4 cellular contexts compared by ENCODE assay signal in the genomic region with DNA sequence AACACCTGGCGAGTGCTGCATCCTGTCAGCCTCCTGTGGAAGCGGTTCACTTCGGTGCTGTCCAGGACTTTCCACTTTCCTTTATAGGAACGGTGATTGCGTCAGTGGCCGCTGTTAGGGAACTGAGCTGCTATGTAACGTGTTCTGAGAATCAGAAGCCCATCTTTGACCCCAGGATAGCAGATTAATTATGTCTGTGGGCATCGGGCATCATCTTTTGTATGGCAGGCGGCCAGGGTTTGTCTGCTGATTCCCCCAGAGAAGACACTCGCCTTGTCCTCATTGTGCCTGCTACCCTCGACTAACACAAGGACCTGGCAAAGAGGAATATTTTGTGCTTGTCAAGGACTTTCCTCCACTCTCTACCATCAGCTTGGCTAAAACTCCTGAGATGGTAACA. TPM values are rescaled to one million over a fixed set of nuclear protein-coding genes. Genes with fewer than 3 reads are reported as not detected.
"Had no signal": no experiment of that assay in that cellular context is flagged by ENCODE, and none has a peak within 500 bp of the region (broad histone marks: within the 10 kb centered on the region; RNA-seq: fewer than 3 reads in every experiment).

No MANE protein-coding gene starts in this region.

RNA-seq across cellular contexts. Expression of gene CLEC18C, which starts 25.7 kb away (rescaled TPM):
- total RNA-seq: H4, HT1080, IMR-90 had no signal
- polyA plus RNA-seq: GM23248 had no signal
